In the genomic region with DNA sequence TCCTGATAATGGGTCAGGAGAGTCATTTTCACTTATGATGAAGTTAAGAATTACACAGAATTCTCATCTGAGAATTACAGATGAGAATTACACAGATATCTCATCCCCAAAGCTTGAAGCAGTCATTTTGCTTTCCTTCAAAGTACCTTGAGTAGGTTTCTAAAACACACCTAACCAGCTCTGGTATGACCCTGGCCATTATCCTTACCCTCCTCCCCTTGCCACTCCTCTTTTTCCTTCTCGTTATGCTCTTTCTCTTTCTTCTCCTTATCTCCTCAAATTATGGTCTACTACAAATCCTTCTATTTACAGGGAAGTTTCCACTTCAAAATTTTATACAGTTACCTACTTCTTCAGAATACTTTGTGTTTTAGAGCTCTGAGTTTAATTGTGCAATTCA, we compare ENCODE assay signal across 17 cellular contexts.
"Had no signal": no experiment of that assay in that cellular context is flagged by ENCODE, and none has a peak within 500 bp of the region (broad histone marks: within the 10 kb centered on the region; RNA-seq: fewer than 3 reads in every experiment).

No MANE protein-coding gene starts in this region.

- H3K36me3 ChIP-seq: prostate gland, sigmoid colon had no signal

- H2AFZ ChIP-seq: hepatocyte had no signal

- H3K4me3 ChIP-seq: hepatocyte, prostate gland, sigmoid colon had no signal

- H3K4me2 ChIP-seq: hepatocyte had no signal

- ATAC-seq: activated CD8-positive, alpha-beta memory T cell treated with anti-CD3 and anti-CD28 coated beads, Interleukin-2, amount 10 ng/mL, durations not matched to agents 7 days and 5 days; activated T-cell treated with anti-CD3 and anti-CD28 coated beads, Interleukin-2, amount 50 U/mL, for 4 hours; natural killer cell treated with Interleukin-12 subunit alpha and Interleukin-12 subunit beta and Interleukin-15 and Interleukin-18, amount 100 ng/mL, for 72 hours; stimulated activated naive CD8-positive, alpha-beta T cell treated with anti-CD3 and anti-CD28 coated beads, Interleukin-15, amount 100 ng/mL, for 72 hours had no signal

- H3K27ac ChIP-seq: epithelial cell of prostate, hepatocyte, prostate gland had no signal

- H3K36me3 Mint-ChIP-seq: activated CD8-positive, alpha-beta memory T cell treated with anti-CD3 and anti-CD28 coated beads, Interleukin-2, amount 10 ng/mL, durations not matched to agents 7 days and 5 days; activated naive CD8-positive, alpha-beta T cell treated with anti-CD3 and anti-CD28 coated beads for 36 hours; natural killer cell treated with Interleukin-12 subunit alpha and Interleukin-12 subunit beta and Interleukin-15 and Interleukin-18, amount 100 ng/mL, for 72 hours had no signal

- H3K27ac Mint-ChIP-seq: activated CD8-positive, alpha-beta memory T cell treated with anti-CD3 and anti-CD28 coated beads, Interleukin-2, amount 10 ng/mL, durations not matched to agents 7 days and 5 days; activated naive CD8-positive, alpha-beta T cell treated with anti-CD3 and anti-CD28 coated beads for 36 hours; natural killer cell treated with Interleukin-12 subunit alpha and Interleukin-12 subunit beta and Interleukin-15 and Interleukin-18, amount 100 ng/mL, for 72 hours; stimulated activated naive CD8-positive, alpha-beta T cell treated with anti-CD3 and anti-CD28 coated beads, Interleukin-15, amount 100 ng/mL, for 72 hours had no signal

- H3K9me3 Mint-ChIP-seq: activated naive CD8-positive, alpha-beta T cell treated with anti-CD3 and anti-CD28 coated beads for 36 hours; activated T-cell treated with anti-CD3 and anti-CD28 coated beads, Interleukin-2, amount 50 U/mL, for 4 hours; natural killer cell treated with Interleukin-12 subunit alpha and Interleukin-12 subunit beta and Interleukin-15 and Interleukin-18, amount 100 ng/mL, for 72 hours; stimulated activated naive CD8-positive, alpha-beta T cell treated with anti-CD3 and anti-CD28 coated beads, Interleukin-15, amount 100 ng/mL, for 72 hours had no signal

- DNase-seq: activated CD4-positive, alpha-beta T cell treated with anti-CD3 and anti-CD28 coated beads, Interleukin-2, amount 50 U/mL, for 48 hours; activated CD4-positive, CD25-positive, alpha-beta regulatory T cell treated with anti-CD3 and anti-CD28 coated beads, Interleukin-2, amount 50 U/mL, for 72 hours; activated CD8-positive, alpha-beta memory T cell treated with anti-CD3 and anti-CD28 coated beads, Interleukin-2, amount 10 ng/mL, durations not matched to agents 7 days and 5 days; activated gamma-delta T cell; activated naive CD8-positive, alpha-beta T cell treated with anti-CD3 and anti-CD28 coated beads for 36 hours; activated T-cell treated with anti-CD3 and anti-CD28 coated beads, Interleukin-2, amount 50 U/mL, for 4 hours; cortex of kidney; effector memory CD4-positive, alpha-beta T cell; kidney glomerular epithelial cell; occipital lobe; sigmoid colon; stimulated activated CD4-positive, alpha-beta T cell treated with anti-CD3 and anti-CD28 coated beads, Interleukin-12 subunit alpha, Interleukin-12 subunit beta, amount 100 ng/mL, for 4 hours; stimulated activated naive CD8-positive, alpha-beta T cell treated with anti-CD3 and anti-CD28 coated beads, Interleukin-15, amount 100 ng/mL, for 72 hours had no signal

- H3K27me3 ChIP-seq: hepatocyte, sigmoid colon had no signal

- H3K79me2 ChIP-seq: hepatocyte had no signal

- H3K4me1 Mint-ChIP-seq: activated CD8-positive, alpha-beta memory T cell treated with anti-CD3 and anti-CD28 coated beads, Interleukin-2, amount 10 ng/mL, durations not matched to agents 7 days and 5 days had no signal

- H3K9me3 ChIP-seq: prostate gland, sigmoid colon had no signal

- H3K27me3 Mint-ChIP-seq: activated CD8-positive, alpha-beta memory T cell treated with anti-CD3 and anti-CD28 coated beads, Interleukin-2, amount 10 ng/mL, durations not matched to agents 7 days and 5 days; natural killer cell treated with Interleukin-12 subunit alpha and Interleukin-12 subunit beta and Interleukin-15 and Interleukin-18, amount 100 ng/mL, for 72 hours had no signal

- H3K4me3 Mint-ChIP-seq: activated CD8-positive, alpha-beta memory T cell treated with anti-CD3 and anti-CD28 coated beads, Interleukin-2, amount 10 ng/mL, durations not matched to agents 7 days and 5 days; activated naive CD8-positive, alpha-beta T cell treated with anti-CD3 and anti-CD28 coated beads for 36 hours; activated T-cell treated with anti-CD3 and anti-CD28 coated beads, Interleukin-2, amount 50 U/mL, for 4 hours; natural killer cell treated with Interleukin-12 subunit alpha and Interleukin-12 subunit beta and Interleukin-15 and Interleukin-18, amount 100 ng/mL, for 72 hours; stimulated activated naive CD8-positive, alpha-beta T cell treated with anti-CD3 and anti-CD28 coated beads, Interleukin-15, amount 100 ng/mL, for 72 hours had no signal

- H3K4me1 ChIP-seq: prostate gland had no signal
